Comparison of ENCODE assay signal across 29 cellular contexts in the genomic region with DNA sequence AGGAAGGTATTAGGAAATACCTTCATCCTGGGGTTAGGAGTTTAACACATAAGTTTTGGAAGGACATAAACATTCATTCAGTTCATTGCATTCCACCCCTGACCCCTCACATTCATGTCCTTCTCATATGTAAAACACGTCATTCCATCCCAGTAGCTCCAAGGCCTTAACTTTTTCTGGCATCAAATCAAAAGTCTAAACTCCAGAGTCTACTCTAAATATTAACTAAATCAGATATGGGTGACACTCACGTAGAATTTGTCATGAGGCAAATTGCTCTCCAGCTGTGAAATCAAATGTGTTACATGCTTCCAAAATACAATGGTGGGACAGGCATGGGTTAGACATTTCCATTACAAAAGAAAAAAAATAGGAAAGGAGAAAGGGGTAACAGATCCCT.
"Had no signal": no experiment of that assay in that cellular context is flagged by ENCODE, and none has a peak within 500 bp of the region (broad histone marks: within the 10 kb centered on the region; RNA-seq: fewer than 3 reads in every experiment).

No MANE protein-coding gene starts in this region.

- ATAC-seq: activated naive CD8-positive, alpha-beta T cell treated with anti-CD3 and anti-CD28 coated beads, Interleukin-2, amount 50 U/mL, for 24 hours; activated T-cell treated with anti-CD3 and anti-CD28 coated beads, Interleukin-2, amount 50 U/mL, for 4 hours; activated T-helper 17 cell treated with anti-CD3 and anti-CD28 coated beads, Interleukin-2, amount 50 U/mL, for 72 hours; gastrocnemius medialis; left lung; mucosa of descending colon; right cardiac atrium; stimulated activated naive CD8-positive, alpha-beta T cell treated with anti-CD3 and anti-CD28 coated beads, Interleukin-15, Interleukin-2, amounts not matched to agents 100 U/mL and 50 U/mL, for 24 hours had no signal

- H3K27me3 ChIP-seq: breast epithelium, gastrocnemius medialis, left lung, uterus had no signal

- H3K4me3 ChIP-seq: breast epithelium, gastrocnemius medialis, left lung, lung, mucosa of descending colon, thoracic aorta, uterus had no signal

- H3K9me3 ChIP-seq: breast epithelium, gastrocnemius medialis, left lung, mucosa of descending colon, thoracic aorta, uterus had no signal

- FAIRE-seq: colon, keratinocyte, TTC549 had no signal

- H3K4me1 ChIP-seq: breast epithelium, gastrocnemius medialis, left lung, parathyroid adenoma, uterus had no signal

- H3K36me3 ChIP-seq: breast epithelium, gastrocnemius medialis, left lung, thoracic aorta, uterus had no signal

- DNase-seq: activated CD4-positive, alpha-beta memory T cell treated with anti-CD3 and anti-CD28 coated beads, Interleukin-2, amount 10 ng/mL, durations not matched to agents 7 days and 5 days; activated CD4-positive, alpha-beta T cell treated with anti-CD3 and anti-CD28 coated beads, Interleukin-2, amount 10 ng/mL, durations not matched to agents 24 days and 14 days; activated CD4-positive, CD25-positive, alpha-beta regulatory T cell treated with anti-CD3 and anti-CD28 coated beads, Interleukin-2, amount 50 U/mL, for 72 hours; activated naive CD8-positive, alpha-beta T cell treated with anti-CD3 and anti-CD28 coated beads, Interleukin-2, amount 50 U/mL, for 24 hours; activated T-cell treated with anti-CD3 and anti-CD28 coated beads, Interleukin-2, amount 50 U/mL, for 4 hours; amygdala; central memory CD4-positive, alpha-beta T cell; dermis blood vessel endothelial cell; effector CD4-positive, alpha-beta T cell; erythroblast; gastrocnemius medialis; glutamatergic neuron; left lung; mucosa of descending colon; nephron progenitor cell; right cardiac atrium; stimulated activated CD4-positive, alpha-beta T cell treated with anti-CD3 and anti-CD28 coated beads, Interleukin-4, amount 100 ng/mL, for 1 hour; stimulated activated naive CD8-positive, alpha-beta T cell treated with anti-CD3 and anti-CD28 coated beads, Interleukin-15, Interleukin-2, amounts not matched to agents 100 U/mL and 50 U/mL, for 24 hours; trophoblast cell; uterus had no signal

- H3K27ac ChIP-seq: breast epithelium, gastrocnemius medialis, left lung, parathyroid adenoma, thoracic aorta, uterus, VCaP had no signal
